ENCODE assay signal across 1 cellular context in genomic region chr11:44949160-44950035, GRCh38.
TF ChIP-seq lines count a peak whose summit lies in the region.

No MANE protein-coding gene starts in this region.

TF ChIP-seq in GM12878, 131 proteins besides CTCF, POLR2A, EP300 and RAD21 (continued from another document):
- TF ChIP-seq SPI1 (IDR thresholded peaks at IDR 0.05; ENCODE audit: borderline replicate concordance, insufficient read depth, low read depth, low read length) (no peak), JUNB (IDR thresholded peaks at IDR 0.05) (no peak), ZBTB33 (IDR thresholded peaks at IDR 0.05) (no peak), YBX1 (IDR thresholded peaks at IDR 0.05) (no peak), NR2F1 (conservative IDR thresholded peaks at IDR 0.05) (no peak), POLR2AphosphoS5 (IDR thresholded peaks at IDR 0.05; ENCODE audit: low read length) (no peak), HCFC1 (IDR thresholded peaks at IDR 0.05; ENCODE audit: low read length) (no peak), MEF2A (IDR thresholded peaks at IDR 0.05; ENCODE audit: insufficient read depth, low read depth, low read length) (no peak)
- TF ChIP-seq, protein P1, sequence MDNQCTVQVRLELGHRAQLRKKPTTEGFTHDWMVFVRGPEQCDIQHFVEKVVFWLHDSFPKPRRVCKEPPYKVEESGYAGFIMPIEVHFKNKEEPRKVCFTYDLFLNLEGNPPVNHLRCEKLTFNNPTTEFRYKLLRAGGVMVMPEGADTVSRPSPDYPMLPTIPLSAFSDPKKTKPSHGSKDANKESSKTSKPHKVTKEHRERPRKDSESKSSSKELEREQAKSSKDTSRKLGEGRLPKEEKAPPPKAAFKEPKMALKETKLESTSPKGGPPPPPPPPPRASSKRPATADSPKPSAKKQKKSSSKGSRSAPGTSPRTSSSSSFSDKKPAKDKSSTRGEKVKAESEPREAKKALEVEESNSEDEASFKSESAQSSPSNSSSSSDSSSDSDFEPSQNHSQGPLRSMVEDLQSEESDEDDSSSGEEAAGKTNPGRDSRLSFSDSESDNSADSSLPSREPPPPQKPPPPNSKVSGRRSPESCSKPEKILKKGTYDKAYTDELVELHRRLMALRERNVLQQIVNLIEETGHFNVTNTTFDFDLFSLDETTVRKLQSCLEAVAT (IDR thresholded peaks at IDR 0.05), result no peak
